In the genomic region with DNA sequence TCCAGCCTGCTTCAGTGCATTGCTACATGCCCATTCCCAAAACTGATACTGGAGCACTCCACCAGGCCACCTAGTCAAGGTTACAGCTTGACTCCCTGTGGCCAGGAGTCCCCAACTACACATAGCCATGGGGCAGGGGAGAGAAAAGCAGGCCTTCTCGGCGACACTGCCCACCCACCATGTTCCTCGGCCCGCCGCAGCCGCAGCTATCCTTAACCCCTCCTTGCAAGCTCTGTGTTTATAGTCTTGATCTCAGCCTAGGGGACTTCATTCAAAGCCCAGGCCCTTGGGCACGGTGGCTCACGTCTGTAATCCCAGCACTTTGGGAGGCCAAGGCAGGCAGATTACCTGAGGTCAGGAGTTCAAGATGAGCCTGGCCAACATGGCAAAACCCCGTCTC, we compare ENCODE assay signal across 18 cellular contexts.
"Had no signal": no experiment of that assay in that cellular context is flagged by ENCODE, and none has a peak within 500 bp of the region (broad histone marks: within the 10 kb centered on the region; RNA-seq: fewer than 3 reads in every experiment).

No MANE protein-coding gene starts in this region.

- ATAC-seq: effector memory CD8-positive, alpha-beta T cell; gastrocnemius medialis; heart right ventricle; left lobe of liver; psoas muscle; right lobe of liver had no signal

- H3K27me3 ChIP-seq: esophagus muscularis mucosa, gastrocnemius medialis, heart right ventricle, right lobe of liver, stomach, upper lobe of left lung, uterus had no signal

- H3K9me3 ChIP-seq: esophagus muscularis mucosa, gastrocnemius medialis, heart right ventricle, psoas muscle, right lobe of liver, stomach, upper lobe of left lung, uterus had no signal

- DNase-seq: effector memory CD8-positive, alpha-beta T cell; gastrocnemius medialis; heart right ventricle; hypothalamus; islet precursor cell; psoas muscle; retina; right lobe of liver; stimulated activated CD4-positive, alpha-beta T cell treated with anti-CD3 and anti-CD28 coated beads, Interleukin-2, amount 100 ng/mL, for 24 hours; stimulated activated CD4-positive, alpha-beta T cell treated with anti-CD3 and anti-CD28 coated beads, Interleukin-4, amount 100 ng/mL, for 4 hours; stimulated activated naive B cell treated with anti-CD40 and anti-IgM and Interleukin-4, amounts not matched to agents 10 μg/mL and 1 μg/mL and 100 μg/mL, for 72 hours; stomach; substantia nigra; uterus had no signal

- H3K4me3 ChIP-seq: esophagus muscularis mucosa, gastrocnemius medialis, heart right ventricle, psoas muscle, right lobe of liver, skin epidermis, stomach, upper lobe of left lung, uterus had no signal

- H3K36me3 ChIP-seq: esophagus muscularis mucosa, gastrocnemius medialis, heart right ventricle, right lobe of liver, stomach, upper lobe of left lung, uterus had no signal

- H3K27ac ChIP-seq: right lobe of liver, uterus had no signal

- H3K4me1 ChIP-seq: uterus had no signal
